8 cellular contexts compared by ENCODE assay signal in genomic region chr11:77821349-77821851, GRCh38. TPM values are rescaled to one million over a fixed set of nuclear protein-coding genes. Genes with fewer than 3 reads are reported as not detected.
DNase-seq lines count a peak whose midpoint lies in the region; ATAC-seq and TF ChIP-seq lines count a peak whose summit lies in the region.

No MANE protein-coding gene starts in this region.

- H3K27me3 ChIP-seq in BLaER1: peaks cover 13% of the 10 kb centered on the region; the same call in 1 of the 2 replicates
- no peaks in the 10 kb centered on the region for H3K27me3 ChIP-seq in muscle layer of duodenum (ENCODE audit: low read depth, low read length)

- POLR2A ChIA-PET in activated CD8-positive, alpha-beta T cell treated with anti-CD3 and anti-CD28 coated beads, Interleukin-2, amount 10 ng/mL, durations not matched to agents 7 days and 5 days (lab: Charles Lee): no interaction called here

- peak overlapping the region; percentile 97 for H3K4me3 Mint-ChIP-seq in activated CD8-positive, alpha-beta T cell treated with anti-CD3 and anti-CD28 coated beads, Interleukin-2, amount 10 ng/mL, durations not matched to agents 7 days and 5 days

- peak overlapping the region; percentile 99 for H3K4me2 ChIP-seq in BLaER1

- H4K20me1 ChIP-seq in BLaER1: peaks cover 39% of the 10 kb centered on the region

- no peaks in the 10 kb centered on the region for H3K9me3 ChIP-seq in BLaER1
- H3K9me3 ChIP-seq in muscle layer of duodenum (ENCODE audit: control insufficient read depth in 1 of 2, low read length in 2 of 2): no peaks in the 10 kb centered on the region

- CTCF ChIA-PET in activated CD8-positive, alpha-beta T cell treated with anti-CD3 and anti-CD28 coated beads, Interleukin-2, amount 10 ng/mL, durations not matched to agents 7 days and 5 days (lab: Charles Lee): interaction anchor here (0.7 to 4.0 kb wide), 3 partner anchors 173 to 743 kb away, joined by 3 to 25 read pairs (median 3); partner anchors contain the start of gene INTS4

- H3K9ac ChIP-seq in BLaER1: peak overlapping the region; percentile 81

- H3K27me3 Mint-ChIP-seq in activated CD8-positive, alpha-beta T cell treated with anti-CD3 and anti-CD28 coated beads, Interleukin-2, amount 10 ng/mL, durations not matched to agents 7 days and 5 days (ENCODE audit: low read depth): no peaks in the 10 kb centered on the region

- peaks cover 28% of the 10 kb centered on the region for H3K4me1 ChIP-seq in BLaER1
- H3K4me1 ChIP-seq in muscle layer of duodenum (ENCODE audit: control insufficient read depth in 1 of 2, insufficient read depth in 2 of 2, low read length in 2 of 2): peaks cover 4 to 36% of the 10 kb centered on the region in 2 donors
- no peaks in the 10 kb centered on the region for H3K4me1 ChIP-seq in urinary bladder (ENCODE audit: insufficient read depth)

- WGBS in urinary bladder: under 1% methylated on average over 16 of the region's 16 CpGs

- peak overlapping the region; percentile 87 for H3K27ac Mint-ChIP-seq in activated CD8-positive, alpha-beta T cell treated with anti-CD3 and anti-CD28 coated beads, Interleukin-2, amount 10 ng/mL, durations not matched to agents 7 days and 5 days

- H3K36me3 Mint-ChIP-seq in activated CD8-positive, alpha-beta T cell treated with anti-CD3 and anti-CD28 coated beads, Interleukin-2, amount 10 ng/mL, durations not matched to agents 7 days and 5 days (ENCODE audit: low read depth): peaks cover 13% of the 10 kb centered on the region

- peak overlapping the region; percentile 54 for H3K27ac ChIP-seq in BLaER1
- peak overlapping the region; percentile 56 for H3K27ac ChIP-seq in muscle layer of duodenum (ENCODE audit: low read length)
- peak overlapping the region; percentile 33 for H3K27ac ChIP-seq in urinary bladder (ENCODE audit: low read depth)

- H3K9me3 Mint-ChIP-seq in activated CD8-positive, alpha-beta T cell treated with anti-CD3 and anti-CD28 coated beads, Interleukin-2, amount 10 ng/mL, durations not matched to agents 7 days and 5 days (ENCODE audit: insufficient read depth): no peaks in the 10 kb centered on the region

- H3K4me3 ChIP-seq in BLaER1 (peak overlapping the region; percentile 100), muscle layer of duodenum (ENCODE audit: low read depth in 1 of 2, low read length in 2 of 2) (peak overlapping the region; percentile 99), urinary bladder (ENCODE audit: low read depth, low read length) (peak overlapping the region; percentile 99)

- TF ChIP-seq POLR2A in erythroblast (IDR thresholded peaks at IDR 0.05; ENCODE audit: low read length): no peak

- peak; percentile 29 for DNase-seq in HK-2 (ENCODE audit: unreplicated experiment)
- DNase-seq in activated CD8-positive, alpha-beta T cell treated with anti-CD3 and anti-CD28 coated beads, Interleukin-2, amount 10 ng/mL, durations not matched to agents 7 days and 5 days: peak; percentile 24
- DNase-seq in erythroblast (lab: John Stamatoyannopoulos, UW): peak; percentile 36 to 54
- DNase-seq in HT-29 (ENCODE audit: low spot score): no peak

- ATAC-seq in activated CD8-positive, alpha-beta T cell treated with anti-CD3 and anti-CD28 coated beads, Interleukin-2, amount 10 ng/mL, durations not matched to agents 7 days and 5 days: no peak
- no peak for ATAC-seq in HG03280 (IDR thresholded peaks at IDR 0.05; ENCODE audit: unreplicated experiment)

- H3K4me1 Mint-ChIP-seq in activated CD8-positive, alpha-beta T cell treated with anti-CD3 and anti-CD28 coated beads, Interleukin-2, amount 10 ng/mL, durations not matched to agents 7 days and 5 days (ENCODE audit: low read depth): peaks cover 29% of the 10 kb centered on the region

- no peaks in the 10 kb centered on the region for H3K36me3 ChIP-seq in BLaER1
- peaks cover 0 to 9% of the 10 kb centered on the region in 2 donors for H3K36me3 ChIP-seq in muscle layer of duodenum (ENCODE audit: control insufficient read depth in 1 of 2, insufficient read depth in 2 of 2, low read length in 2 of 2)
- no peaks in the 10 kb centered on the region for H3K36me3 ChIP-seq in urinary bladder (ENCODE audit: insufficient read depth)

RNA-seq across cellular contexts. Expression of gene AAMDC, which starts 0.5 kb away (rescaled TPM):
- 10 to 100 TPM; 12.7 to 13.0 TPM for total RNA-seq in activated CD8-positive, alpha-beta T cell treated with anti-CD3 and anti-CD28 coated beads, Interleukin-2, amount 10 ng/mL, durations not matched to agents 7 days and 5 days
- 24.6 TPM for total RNA-seq in urinary bladder
- 74.5 TPM for polyA plus RNA-seq in urinary bladder
- total RNA-seq in HT-29 (2014; rRNA removed; shearing (Covaris generic)): 18.7 and 24.7 TPM in 2 replicates

RNA-seq across cellular contexts. Expression of gene RSF1, which starts 0.9 kb away (rescaled TPM):
- total RNA-seq in activated CD8-positive, alpha-beta T cell treated with anti-CD3 and anti-CD28 coated beads, Interleukin-2, amount 10 ng/mL, durations not matched to agents 7 days and 5 days: 10 to 100 TPM; 41.1 to 49.1 TPM
- 81.1 TPM for total RNA-seq in urinary bladder
- polyA plus RNA-seq in urinary bladder: 20.5 TPM
- 17.0 and 37.0 TPM in 2 replicates for total RNA-seq in HT-29 (2014; rRNA removed; shearing (Covaris generic))
